ENCODE assay signal across 8 cellular contexts in the genomic region with DNA sequence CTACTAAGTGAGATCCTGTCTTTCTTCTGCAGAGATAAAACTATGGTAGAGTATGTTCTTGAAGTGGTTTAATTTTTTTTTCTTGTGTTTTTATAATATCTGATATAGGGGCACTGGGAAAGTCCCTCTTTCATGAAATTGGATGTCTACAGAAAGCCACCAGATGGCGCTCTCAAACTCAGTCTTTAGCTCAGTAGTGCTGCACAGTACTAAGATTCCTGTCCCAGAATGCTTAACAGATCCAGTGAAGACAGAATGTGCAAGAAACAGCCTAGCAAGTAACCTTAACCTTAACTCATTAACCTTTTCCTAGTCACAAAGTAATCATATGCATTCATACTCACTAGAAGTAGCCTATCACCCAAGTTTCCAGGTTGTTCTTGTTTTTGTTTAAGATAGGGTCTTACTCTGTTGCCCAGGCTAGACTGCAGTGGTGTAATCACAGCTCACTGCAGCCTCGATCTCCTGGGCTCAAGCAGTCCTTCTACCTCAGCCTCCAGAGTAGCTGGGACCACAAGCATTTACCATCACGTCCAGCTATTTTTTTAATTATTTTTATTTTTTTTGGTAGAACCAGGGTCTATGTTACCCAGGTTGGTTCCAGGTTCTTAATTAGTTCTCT. TPM values are rescaled to one million over a fixed set of nuclear protein-coding genes. Genes with fewer than 3 reads are reported as not detected.
DNase-seq lines count a peak whose midpoint lies in the region; ATAC-seq and TF ChIP-seq lines count a peak whose summit lies in the region.

No MANE protein-coding gene starts in this region.

- POLR2A ChIA-PET in MCF 10A (lab: Yijun Ruan, JAX): interaction anchor here (0.6 to 5.1 kb wide), 7 partner anchors 8 to 513 kb away, joined by 3 to 78 read pairs (median 3); a partner anchor contains a TSS

- peaks cover 37% of the 10 kb centered on the region for H3K36me3 Mint-ChIP-seq in MCF 10A (ENCODE audit: insufficient read depth, unreplicated experiment)

- no peak overlapping the region for H3K4me3 Mint-ChIP-seq in MCF 10A (ENCODE audit: unreplicated experiment)

- no TSS peak for BruUV-seq in MCF 10A (replicated peaks; lab: Mats Ljungman, UMichigan)

- H3K27ac ChIP-seq in VCaP: no peak overlapping the region

- DNase-seq in G401 (ENCODE audit: low spot score): peak; percentile 85
- peak; percentile 39 for DNase-seq in NCI-H2171 treated with DMSO at 0.1 percent for 48 hours (lab: John Stamatoyannopoulos, UW)
- peak; percentile 79 for DNase-seq in MCF 10A (ENCODE audit: unreplicated experiment)
- peak; percentile 66 for DNase-seq in islet precursor cell
- DNase-seq in stimulated activated CD4-positive, alpha-beta T cell treated with anti-CD3 and anti-CD28 coated beads, Interleukin-2, amount 100 ng/mL, for 4 hours (ENCODE audit: low read depth): peak; percentile 59

- CTCF ChIA-PET in MCF 10A (lab: Yijun Ruan, JAX): interaction anchor here (0.5 to 5.1 kb wide), 28 partner anchors 9 to 886 kb away, joined by 3 to 93 read pairs (median 4); a partner anchor contains a TSS

- no peaks in the 10 kb centered on the region for H3K4me1 Mint-ChIP-seq in MCF 10A (ENCODE audit: insufficient read depth, unreplicated experiment)

- no peaks in the 10 kb centered on the region for H3K27me3 Mint-ChIP-seq in MCF 10A (ENCODE audit: insufficient read depth, unreplicated experiment)

- H3K27ac Mint-ChIP-seq in MCF 10A (ENCODE audit: low read depth, unreplicated experiment): no peak overlapping the region

- in situ Hi-C loops in G401 (cut with HindIII; ENCODE audit: low sequenced_read_pairs): no loop called here

- TF ChIP-seq CTCF in VCaP (conservative IDR thresholded peaks at IDR 0.05) (peak; percentile 87), MCF 10A (IDR thresholded peaks at IDR 0.05; ENCODE audit: unreplicated experiment) (peak; percentile 70)

- ATAC-seq in HG02759 (IDR thresholded peaks at IDR 0.05; ENCODE audit: unreplicated experiment) (peak; percentile 70), HG02840 (IDR thresholded peaks at IDR 0.05; ENCODE audit: low FRiP score, unreplicated experiment) (no peak)

- intact Hi-C loops in MCF 10A (cut with micrococcal nuclease): loop anchor here (1.0 to 2.0 kb wide), 4 partner anchors 57 to 363 kb away; a partner anchor contains a TSS

- H3K9me3 Mint-ChIP-seq in MCF 10A (ENCODE audit: unreplicated experiment): no peaks in the 10 kb centered on the region

RNA-seq across cellular contexts. Expression of a gene that starts 56.7 kb away (rescaled TPM):
- 30.3 and 45.0 TPM in 2 replicates for total RNA-seq in G401 (2014; rRNA removed; shearing (Covaris generic))
- 54.6 and 66.4 TPM in 2 replicates for total RNA-seq in MCF 10A (2022)
